Comparison of ENCODE assay signal across 1 cellular context in genomic region chr2:127674241-127675209, GRCh38.
TF ChIP-seq lines count a peak whose summit lies in the region.

No MANE protein-coding gene starts in this region.

TF ChIP-seq in HepG2, 621 proteins besides CTCF, POLR2A, EP300 and RAD21 (continued from another document and continues in another):
- TF ChIP-seq ZNF703 (CRISPR knock-in tag; IDR thresholded peaks at IDR 0.05; ENCODE audit: borderline replicate concordance) (no peak), TCF12 (IDR thresholded peaks at IDR 0.05) (no peak), TCF12 (CRISPR knock-in tag; IDR thresholded peaks at IDR 0.05) (no peak), CBX5 (CRISPR knock-in tag; IDR thresholded peaks at IDR 0.05; ENCODE audit: borderline replicate concordance) (no peak), FOXA3 (CRISPR knock-in tag; IDR thresholded peaks at IDR 0.05) (0 out of 2 replicates have a peak, but pooled peaks have one; percentile 13), ZSCAN20 (CRISPR knock-in tag; IDR thresholded peaks at IDR 0.05; ENCODE audit: borderline replicate concordance) (no peak), MYC (CRISPR knock-in tag; IDR thresholded peaks at IDR 0.05; ENCODE audit: borderline replicate concordance) (peak; percentile 2; the same call in 1 of the 2 replicates), KDM5B (CRISPR knock-in tag; IDR thresholded peaks at IDR 0.05; ENCODE audit: borderline replicate concordance) (peak; percentile 74; the same call in 1 of the 2 replicates), ZNF563 (CRISPR knock-in tag; IDR thresholded peaks at IDR 0.05) (no peak), CEBPG (CRISPR knock-in tag; IDR thresholded peaks at IDR 0.05) (no peak), ELK4 (CRISPR knock-in tag; IDR thresholded peaks at IDR 0.05; ENCODE audit: borderline replicate concordance) (no peak), ZNF264 (CRISPR knock-in tag; IDR thresholded peaks at IDR 0.05) (no peak), THRA (CRISPR knock-in tag; IDR thresholded peaks at IDR 0.05; ENCODE audit: borderline replicate concordance) (peak; percentile 58; the same call in 1 of the 2 replicates), MLLT10 (CRISPR knock-in tag; IDR thresholded peaks at IDR 0.05) (no peak), MIER3 (CRISPR knock-in tag; IDR thresholded peaks at IDR 0.05; ENCODE audit: borderline replicate concordance) (no peak), SSRP1 (CRISPR knock-in tag; IDR thresholded peaks at IDR 0.05) (no peak), TFE3 (CRISPR knock-in tag; IDR thresholded peaks at IDR 0.05) (no peak), ZMAT3 (CRISPR knock-in tag; conservative IDR thresholded peaks at IDR 0.05) (0 out of 2 replicates have a peak, but pooled peaks have one; percentile 23), FOXO4 (CRISPR knock-in tag; conservative IDR thresholded peaks at IDR 0.05) (no peak), SNAI1 (CRISPR knock-in tag; IDR thresholded peaks at IDR 0.05; ENCODE audit: borderline replicate concordance) (no peak), ZBTB44 (CRISPR knock-in tag; IDR thresholded peaks at IDR 0.05) (no peak), RFXANK (CRISPR knock-in tag; IDR thresholded peaks at IDR 0.05) (no peak), ZBTB4 (CRISPR knock-in tag; IDR thresholded peaks at IDR 0.05; ENCODE audit: borderline replicate concordance) (no peak), MBNL3 (CRISPR knock-in tag; conservative IDR thresholded peaks at IDR 0.05) (no peak), CBX2 (IDR thresholded peaks at IDR 0.05; ENCODE audit: low read depth, low read length) (no peak), CBX2 (CRISPR knock-in tag; IDR thresholded peaks at IDR 0.05; ENCODE audit: low read depth) (no peak), MBD4 (IDR thresholded peaks at IDR 0.05; ENCODE audit: borderline replicate concordance, low read length) (no peak), TARDBP (CRISPR knock-in tag; IDR thresholded peaks at IDR 0.05) (0 out of 2 replicates have a peak, but pooled peaks have one; percentile 25), PAX8 (CRISPR knock-in tag; IDR thresholded peaks at IDR 0.05; ENCODE audit: borderline replicate concordance) (peak; percentile 32; the same call in 1 of the 2 replicates), NR2C2 (CRISPR knock-in tag; IDR thresholded peaks at IDR 0.05; ENCODE audit: borderline replicate concordance) (peak; percentile 41; the same call in 1 of the 2 replicates), ZNF574 (CRISPR knock-in tag; IDR thresholded peaks at IDR 0.05) (no peak), SOX13 (IDR thresholded peaks at IDR 0.05) (no peak), SOX13 (CRISPR knock-in tag; conservative IDR thresholded peaks at IDR 0.05 in 1 of 2, IDR thresholded peaks at IDR 0.05 in 1 of 2) (0 out of 4 replicates have a peak, but pooled peaks of 1 of the 2 experiments have one; percentile 13), MYNN (CRISPR knock-in tag; IDR thresholded peaks at IDR 0.05; ENCODE audit: low read depth) (no peak), TOPORS (CRISPR knock-in tag; IDR thresholded peaks at IDR 0.05) (no peak), ZNF362 (CRISPR knock-in tag; IDR thresholded peaks at IDR 0.05; ENCODE audit: borderline replicate concordance) (no peak), ZNF770 (CRISPR knock-in tag; IDR thresholded peaks at IDR 0.05) (no peak), HES4 (CRISPR knock-in tag; IDR thresholded peaks at IDR 0.05; ENCODE audit: borderline replicate concordance) (0 out of 2 replicates have a peak, but pooled peaks have one; percentile 22), ZNF7 (CRISPR knock-in tag; IDR thresholded peaks at IDR 0.05) (no peak), ZNF75D (CRISPR knock-in tag; IDR thresholded peaks at IDR 0.05; ENCODE audit: borderline replicate concordance) (no peak), NFKB2 (CRISPR knock-in tag; IDR thresholded peaks at IDR 0.05; ENCODE audit: borderline replicate concordance) (no peak), PAF1 (CRISPR knock-in tag; IDR thresholded peaks at IDR 0.05) (no peak), E2F5 (CRISPR knock-in tag; conservative IDR thresholded peaks at IDR 0.05) (no peak), ATF2 (CRISPR knock-in tag; IDR thresholded peaks at IDR 0.05) (no peak), SMARCC2 (IDR thresholded peaks at IDR 0.05) (no peak)
